Comparison of ENCODE assay signal across 8 cellular contexts in the genomic region with DNA sequence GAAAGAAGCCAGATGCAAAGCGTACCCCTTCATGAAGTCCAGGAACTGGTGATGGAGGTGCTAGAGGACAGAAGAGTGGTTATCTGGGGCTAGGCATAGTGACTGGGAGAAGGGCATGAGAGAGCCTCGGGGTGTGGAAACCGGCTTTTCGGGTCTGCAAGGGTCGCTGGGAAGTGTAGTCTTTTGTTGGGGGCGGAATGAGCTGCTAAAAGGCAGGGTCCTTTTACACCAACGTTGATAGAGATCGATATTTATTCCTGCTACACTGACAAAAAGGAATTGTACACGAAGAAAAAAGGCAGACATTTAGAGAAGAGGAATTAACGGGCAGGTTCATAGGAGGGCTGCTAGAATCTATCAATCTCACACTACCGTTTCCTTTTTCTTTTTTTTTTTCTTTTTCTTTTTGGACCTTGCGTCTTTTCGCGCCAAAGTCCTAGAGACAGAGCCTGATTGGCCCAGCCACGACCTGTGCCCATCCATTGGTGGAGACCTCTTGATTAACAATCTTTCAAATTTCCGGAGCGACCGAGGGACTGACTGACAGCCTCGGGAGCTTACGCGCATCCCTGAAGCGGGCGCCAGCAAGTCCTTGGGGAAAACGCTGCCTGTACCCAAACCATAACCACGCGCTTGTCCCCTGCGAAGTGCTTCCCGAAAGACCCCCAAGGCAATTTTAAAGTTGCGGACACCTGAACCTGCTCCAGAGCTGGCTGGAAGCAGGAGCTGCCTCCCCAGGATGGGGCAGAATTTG. TPM values are rescaled to one million over a fixed set of nuclear protein-coding genes. Genes with fewer than 3 reads are reported as not detected.
A peak's percentile ranks its signal among the peaks of the same experiment; 100 is the strongest.
DNase-seq lines count a peak whose midpoint lies in the region; FAIRE-seq and TF ChIP-seq lines count a peak whose summit lies in the region.

No MANE protein-coding gene starts in this region.

- peak overlapping the region; percentile 71 for H3K4me2 ChIP-seq in Loucy (ENCODE audit: low read depth, low read length, poor library complexity, severe bottlenecking)
- H3K4me2 ChIP-seq in osteoblast (ENCODE audit: insufficient read depth, low read length), result peak overlapping the region; percentile 88

- H3K4me1 ChIP-seq in HAP-1, result peaks cover 4% of the 10 kb centered on the region
- peaks cover 6% of the 10 kb centered on the region for H3K4me1 ChIP-seq in Loucy (ENCODE audit: insufficient read depth, low read length, poor library complexity, severe bottlenecking)
- H3K4me1 ChIP-seq in osteoblast (ENCODE audit: insufficient read depth, low read length), result peaks cover 5% of the 10 kb centered on the region
- H3K4me1 ChIP-seq in tibial artery, result peaks cover 0 to 15% (median 6%) of the 10 kb centered on the region in 4 donors

- FAIRE-seq in G401.6 (lab: Jason Lieb, UNC), result peak; percentile 96

- peak; percentile 89 to 94 for DNase-seq in HAP-1 (ENCODE audit: low spot score in 2 of 2)
- peak; percentile 99 for DNase-seq in SHP77 treated with DMSO at 0.1 percent for 48 hours (lab: John Stamatoyannopoulos, UW)
- DNase-seq in activated gamma-delta T cell treated with anti-CD3 and anti-CD28 coated beads, Interleukin-2, amount 50 U/mL, for 16 hours (ENCODE audit: low read depth), result peak; percentile 35
- DNase-seq in globus pallidus (ENCODE audit: low spot score), result peak; percentile 37
- peak; percentile 95 for DNase-seq in osteoblast (ENCODE audit: insufficient read length, low spot score, missing footprints)
- peak in 1 of 2 donors; percentile 43 for DNase-seq in tibial artery

- H3K36me3 ChIP-seq in HAP-1 (replicated peaks), result no peaks in the 10 kb centered on the region
- H3K36me3 ChIP-seq in Loucy (ENCODE audit: insufficient read depth, low read length), result no peaks in the 10 kb centered on the region
- H3K36me3 ChIP-seq in osteoblast (ENCODE audit: insufficient read depth, low read length), result no peaks in the 10 kb centered on the region
- H3K36me3 ChIP-seq in tibial artery, result no peaks in the 10 kb centered on the region

- H3F3A ChIP-seq in Loucy (ENCODE audit: low read depth), result no peaks in the 10 kb centered on the region

- H3K9ac ChIP-seq in Loucy (ENCODE audit: low read depth, low read length, poor library complexity, severe bottlenecking), result peak overlapping the region; percentile 71

- H3K9me2 ChIP-seq in Loucy (replicated peaks; ENCODE audit: low read depth, low read length), result no peaks in the 10 kb centered on the region

- H4K20me1 ChIP-seq in Loucy (ENCODE audit: insufficient read depth, low read length, poor library complexity, severe bottlenecking), result no peaks in the 10 kb centered on the region
- no peaks in the 10 kb centered on the region for H4K20me1 ChIP-seq in osteoblast (ENCODE audit: insufficient read depth, low read length)

- no peaks in the 10 kb centered on the region for H3K9me3 ChIP-seq in HAP-1
- no peaks in the 10 kb centered on the region for H3K9me3 ChIP-seq in Loucy (ENCODE audit: insufficient read depth, low read depth, low read length)
- H3K9me3 ChIP-seq in osteoblast (ENCODE audit: low read depth, low read length), result no peaks in the 10 kb centered on the region
- H3K9me3 ChIP-seq in tibial artery, result no peaks in the 10 kb centered on the region

- H3K4me3 ChIP-seq in HAP-1, result peak overlapping the region; percentile 61
- peak overlapping the region; percentile 79 for H3K4me3 ChIP-seq in Loucy (ENCODE audit: low read length, poor library complexity, severe bottlenecking)
- peak overlapping the region; percentile 72 for H3K4me3 ChIP-seq in osteoblast (ENCODE audit: insufficient read depth, low read length)
- peak overlapping the region; percentile 44 to 53 for H3K4me3 ChIP-seq in tibial artery

- intact Hi-C loops in tibial artery (cut with DNase I; ENCODE audit: low total_unique reads), result loop anchor here (2.0 kb wide), 1 partner anchor 78 kb away; no protein-coding TSS in a partner anchor

- H3K27ac ChIP-seq in osteoblast (ENCODE audit: low read depth, low read length), result peak overlapping the region; percentile 57
- no peak overlapping the region for H3K27ac ChIP-seq in tibial artery

- in situ Hi-C loops in HAP-1 (cut with MboI; ENCODE audit: low sequenced_read_pairs), result no loop called here

- H3K79me2 ChIP-seq in Loucy (ENCODE audit: insufficient read depth, low read length) (no peaks in the 10 kb centered on the region), osteoblast (ENCODE audit: insufficient read depth, low read length) (no peaks in the 10 kb centered on the region)

- H3K27me3 ChIP-seq in HAP-1 (ENCODE audit: low read depth) (no peaks in the 10 kb centered on the region), Loucy (ENCODE audit: insufficient read depth, low read length, poor library complexity, severe bottlenecking) (no peaks in the 10 kb centered on the region), osteoblast (ENCODE audit: insufficient read depth, low read length) (no peaks in the 10 kb centered on the region), tibial artery (no peaks in the 10 kb centered on the region)

- TF ChIP-seq CTCF in Loucy (conservative IDR thresholded peaks at IDR 0.05; ENCODE audit: low read length) (no peak), osteoblast (IDR thresholded peaks at IDR 0.05; ENCODE audit: extremely low read depth, low read depth, low read length) (no peak), tibial artery (IDR thresholded peaks at IDR 0.05) (no peak)

- H2AFZ ChIP-seq in Loucy (ENCODE audit: low read length) (peak overlapping the region; percentile 97), osteoblast (ENCODE audit: low read length) (peak overlapping the region; percentile 90)

RNA-seq across cellular contexts. Expression of gene DHRS7B, which starts 27.7 kb away (rescaled TPM):
- total RNA-seq in osteoblast, result 15.2 and 19.4 TPM in 2 replicates

RNA-seq across cellular contexts. Expression of gene USP22, which starts 56.3 kb away (rescaled TPM):
- 271 and 293 TPM in 2 replicates for total RNA-seq in osteoblast
